ENCODE assay signal across 1 cellular context in genomic region chr2:60880988-60881932, GRCh38.
TF ChIP-seq lines count a peak whose summit lies in the region.

TSS of gene REL (plus strand) at chr2:60881574. CDS start at chr2:60881841, 267 bp downstream.

TF ChIP-seq in GM12878, 131 proteins besides CTCF, POLR2A, EP300 and RAD21 (continued from another document):
- peak; percentile 61 for TF ChIP-seq TCF3 (IDR thresholded peaks at IDR 0.05; ENCODE audit: borderline replicate concordance, insufficient read depth, low read depth, low read length)
- TF ChIP-seq ATF2 (IDR thresholded peaks at IDR 0.05; ENCODE audit: low read length), result no peak
- no peak for TF ChIP-seq HDAC2 (IDR thresholded peaks at IDR 0.05)
